Comparison of ENCODE assay signal across 35 cellular contexts in the genomic region with DNA sequence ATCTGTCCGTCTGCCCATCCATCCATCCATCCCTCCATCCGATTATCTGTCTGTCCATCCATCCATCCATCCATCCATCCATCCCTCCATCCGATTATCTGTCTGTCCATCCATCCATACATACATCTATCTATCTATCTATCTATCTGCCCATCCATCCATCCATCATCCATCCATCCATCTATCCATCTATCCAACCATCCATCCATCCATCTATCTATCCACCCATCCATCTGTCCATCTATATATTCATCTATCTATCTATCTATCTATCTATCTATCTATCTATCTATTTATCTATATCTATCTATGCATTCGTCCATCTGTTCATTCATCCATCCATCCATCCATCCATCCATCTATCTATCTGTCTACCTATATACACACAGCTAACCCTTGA.
"Had no signal": no experiment of that assay in that cellular context is flagged by ENCODE, and none has a peak within 500 bp of the region (broad histone marks: within the 10 kb centered on the region; RNA-seq: fewer than 3 reads in every experiment).

No MANE protein-coding gene starts in this region.

- H3K4me3 ChIP-seq: MG63 had no signal

- DNase-seq: Karpas-422, Kasumi-1, MG63, MM.1S, MV-4-11, NCI-H1048, NCI-H1092, NCI-H1092 treated with DMSO at 0.1 percent for 48 hours, NCI-H1105, NCI-H1105 treated with DMSO at 0.1 percent for 48 hours, NCI-H1417, NCI-H1417 treated with DMSO at 0.1 percent for 48 hours, NCI-H1436, NCI-H1436 treated with DMSO at 0.1 percent for 48 hours, NCI-H146, NCI-H1694, NCI-H1694 treated with DMSO at 0.1 percent for 48 hours, NCI-H187, NCI-H187 treated with DMSO at 0.1 percent for 48 hours, NCI-H1930, NCI-H2029, NCI-H2029 treated with DMSO at 0.1 percent for 48 hours, NCI-H2081, NCI-H2081 treated with DMSO at 0.1 percent for 48 hours, NCI-H2107, NCI-H2171, NCI-H2171 treated with DMSO at 0.1 percent for 48 hours, NCI-H2227 treated with DMSO at 0.1 percent for 48 hours, NCI-H226, NCI-H345, NCI-H446, NCI-H446 treated with DMSO at 0.1 percent for 48 hours, NCI-H510A, NCI-H510A treated with DMSO at 0.1 percent for 48 hours, NCI-H524 had no signal

- H3K9me3 ChIP-seq: MG63 had no signal

- H3K36me3 ChIP-seq: MG63 had no signal
